In genomic region chr10:73887038-73888015, GRCh38 we compare ENCODE assay signal across 9 cellular contexts. TPM values are rescaled to one million over a fixed set of nuclear protein-coding genes. Genes with fewer than 3 reads are reported as not detected.
A peak's percentile ranks its signal among the peaks of the same experiment; 100 is the strongest.
DNase-seq lines count a peak whose midpoint lies in the region; ATAC-seq and TF ChIP-seq lines count a peak whose summit lies in the region.
"Had no signal": no experiment of that assay in that cellular context is flagged by ENCODE, and none has a peak within 500 bp of the region (broad histone marks: within the 10 kb centered on the region; RNA-seq: fewer than 3 reads in every experiment).

No MANE protein-coding gene starts in this region.

- DNase-seq in HCEC 1CT (peak; percentile 81), SW 1271 (lab: John Stamatoyannopoulos, UW) (peak; percentile 60 to 76), foreskin keratinocyte (peak; percentile 86 to 96), prostate gland (ENCODE audit: low spot score) (peak; percentile 85), T-helper 2 cell (no peak), SHP77 treated with DMSO at 0.1 percent for 48 hours (lab: John Stamatoyannopoulos, UW) (no peak)
- DNase-seq: naive B cell had no signal

- H3K4me3 ChIP-seq in prostate gland = no peak overlapping the region

- no peaks in the 10 kb centered on the region for H3K36me3 ChIP-seq in prostate gland

- no peaks in the 10 kb centered on the region for H3K9me3 ChIP-seq in prostate gland

- H3K4me1 ChIP-seq in foreskin keratinocyte (peaks cover 19% of the 10 kb centered on the region), prostate gland (replicated peaks) (peaks cover 29% of the 10 kb centered on the region)

- TF ChIP-seq POLR2A in prostate gland (IDR thresholded peaks at IDR 0.05) = no peak

- TF ChIP-seq CTCF in foreskin keratinocyte (conservative IDR thresholded peaks at IDR 0.05) = no peak
- peak in 2 of 4 experiments; percentile 21 to 24 for TF ChIP-seq CTCF in prostate gland (IDR thresholded peaks at IDR 0.05)

- 7% methylated on average over 15 of the region's 15 CpGs for WGBS in prostate gland

- H3K27ac ChIP-seq in foreskin keratinocyte = peak overlapping the region; percentile 100
- H3K27ac ChIP-seq in prostate gland = peak overlapping the region; percentile 75 to 82

- H3K27me3 ChIP-seq in foreskin keratinocyte (no peaks in the 10 kb centered on the region), prostate gland (replicated peaks; ENCODE audit: insufficient read depth) (no peaks in the 10 kb centered on the region)

- ATAC-seq in foreskin keratinocyte (peak; percentile 44), GM18858 (IDR thresholded peaks at IDR 0.05; ENCODE audit: unreplicated experiment) (no peak), GM21723 (IDR thresholded peaks at IDR 0.05; ENCODE audit: unreplicated experiment) (no peak)

- intact Hi-C loops in prostate gland (cut with DNase I) = loop anchor here (2.0 to 5.0 kb wide), 2 partner anchors 195 to 347 kb away; no protein-coding TSS in a partner anchor

RNA-seq across cellular contexts. Expression of gene CAMK2G, which starts 13.0 kb away (rescaled TPM):
- total RNA-seq in foreskin keratinocyte (16.9 and 18.6 TPM in 2 replicates), prostate gland (10 to 100 TPM; 41.9 to 47.8 TPM)
- polyA plus RNA-seq in foreskin keratinocyte = 9.7 and 10.6 TPM in 2 replicates

RNA-seq across cellular contexts. Expression of gene PLAU, which starts 23.6 kb away (rescaled TPM):
- total RNA-seq in foreskin keratinocyte = 630 and 1,498 TPM in 2 replicates
- polyA plus RNA-seq in foreskin keratinocyte = 544 and 1,190 TPM in 2 replicates
- 10 to 100 TPM in 1 of 2 donors, 1 to 10 TPM in 1; 7.1 to 11.0 TPM for total RNA-seq in prostate gland

Comparison
In these comparisons a context has a peak if more than half of its experiments do, and no peak if none do; other contexts are left out.
1. DNase-seq: peak in HCEC 1CT (single experiment), SW 1271 (2 of 2), foreskin keratinocyte (2 of 2) and prostate gland (single experiment); none in T-helper 2 cell (0 of 5) and SHP77 treated with DMSO at 0.1 percent for 48 hours (single experiment).
2. RNA of gene PLAU, which starts 23.6 kb away (total RNA-seq): 630 to 1,498 TPM in foreskin keratinocyte; 7.1 to 11.0 TPM in prostate gland; every median in the first group is over 10 times any median in the second.